Comparison of ENCODE assay signal across 10 cellular contexts in the genomic region with DNA sequence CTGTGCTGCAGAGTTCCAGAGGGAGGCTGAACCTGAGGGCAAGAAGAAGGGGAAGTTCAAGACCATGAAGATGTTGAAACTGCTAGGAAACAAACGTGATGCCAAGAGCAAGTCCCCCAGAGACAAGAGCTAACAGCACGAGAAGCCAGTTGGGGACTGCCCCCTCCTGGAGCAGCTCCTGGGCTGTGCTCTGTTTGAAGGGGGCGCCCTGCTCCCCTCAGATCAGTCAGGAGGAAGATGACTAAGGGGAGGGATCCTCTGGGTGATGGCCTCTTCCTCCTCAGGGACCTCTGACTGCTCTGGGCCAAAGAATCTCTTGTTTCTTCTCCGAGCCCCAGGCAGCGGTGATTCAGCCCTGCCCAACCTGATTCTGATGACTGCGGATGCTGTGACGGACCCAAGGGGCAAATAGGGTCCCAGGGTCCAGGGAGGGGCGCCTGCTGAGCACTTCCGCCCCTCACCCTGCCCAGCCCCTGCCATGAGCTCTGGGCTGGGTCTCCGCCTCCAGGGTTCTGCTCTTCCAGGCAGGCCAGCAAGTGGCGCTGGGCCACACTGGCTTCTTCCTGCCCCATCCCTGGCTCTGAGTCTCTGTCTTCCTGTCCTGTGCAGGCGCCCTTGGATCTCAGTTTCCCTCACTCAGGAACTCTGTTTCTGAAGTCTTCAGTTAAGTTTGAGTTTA.
DNase-seq lines count a peak whose midpoint lies in the region; ATAC-seq lines count a peak whose summit lies in the region.
"Had no signal": no experiment of that assay in that cellular context is flagged by ENCODE, and none has a peak within 500 bp of the region (broad histone marks: within the 10 kb centered on the region; RNA-seq: fewer than 3 reads in every experiment).

No MANE protein-coding gene starts in this region.

- no peak overlapping the region for H3K4me3 Mint-ChIP-seq in stimulated activated naive CD8-positive, alpha-beta T cell treated with anti-CD3 and anti-CD28 coated beads, Interleukin-15, Interleukin-2, amounts not matched to agents 100 ng/mL and 50 ng/mL, for 24 hours
- H3K4me3 Mint-ChIP-seq in stimulated activated naive CD8-positive, alpha-beta T cell treated with anti-CD3 and anti-CD28 coated beads, Interleukin-15, amount 100 ng/mL, for 72 hours = no peak overlapping the region

- no peaks in the 10 kb centered on the region for H3K36me3 Mint-ChIP-seq in stimulated activated naive CD8-positive, alpha-beta T cell treated with anti-CD3 and anti-CD28 coated beads, Interleukin-15, Interleukin-2, amounts not matched to agents 100 ng/mL and 50 ng/mL, for 24 hours (ENCODE audit: low read depth)

- H3K4me1 Mint-ChIP-seq in stimulated activated naive CD8-positive, alpha-beta T cell treated with anti-CD3 and anti-CD28 coated beads, Interleukin-15, Interleukin-2, amounts not matched to agents 100 ng/mL and 50 ng/mL, for 24 hours (ENCODE audit: low read depth) = no peaks in the 10 kb centered on the region
- no peaks in the 10 kb centered on the region for H3K4me1 Mint-ChIP-seq in stimulated activated naive CD8-positive, alpha-beta T cell treated with anti-CD3 and anti-CD28 coated beads, Interleukin-15, amount 100 ng/mL, for 72 hours

- ATAC-seq in stimulated activated naive CD8-positive, alpha-beta T cell treated with anti-CD3 and anti-CD28 coated beads, Interleukin-15, amount 100 ng/mL, for 72 hours = no peak
- no peak for ATAC-seq in GM18517 (IDR thresholded peaks at IDR 0.05; ENCODE audit: unreplicated experiment)
- no peak for ATAC-seq in HG03280 (IDR thresholded peaks at IDR 0.05; ENCODE audit: unreplicated experiment)

- peak overlapping the region; percentile 16 for H3K27ac Mint-ChIP-seq in stimulated activated naive CD8-positive, alpha-beta T cell treated with anti-CD3 and anti-CD28 coated beads, Interleukin-15, Interleukin-2, amounts not matched to agents 100 ng/mL and 50 ng/mL, for 24 hours
- peak overlapping the region in 1 of 2 donors; percentile 48 for H3K27ac Mint-ChIP-seq in stimulated activated naive CD8-positive, alpha-beta T cell treated with anti-CD3 and anti-CD28 coated beads, Interleukin-15, amount 100 ng/mL, for 72 hours

- no peaks in the 10 kb centered on the region for H3K9me3 Mint-ChIP-seq in stimulated activated naive CD8-positive, alpha-beta T cell treated with anti-CD3 and anti-CD28 coated beads, Interleukin-15, Interleukin-2, amounts not matched to agents 100 ng/mL and 50 ng/mL, for 24 hours
- H3K9me3 Mint-ChIP-seq in stimulated activated naive CD8-positive, alpha-beta T cell treated with anti-CD3 and anti-CD28 coated beads, Interleukin-15, amount 100 ng/mL, for 72 hours = no peaks in the 10 kb centered on the region

- no peaks in the 10 kb centered on the region for H3K27me3 Mint-ChIP-seq in stimulated activated naive CD8-positive, alpha-beta T cell treated with anti-CD3 and anti-CD28 coated beads, Interleukin-15, Interleukin-2, amounts not matched to agents 100 ng/mL and 50 ng/mL, for 24 hours
- no peaks in the 10 kb centered on the region for H3K27me3 Mint-ChIP-seq in stimulated activated naive CD8-positive, alpha-beta T cell treated with anti-CD3 and anti-CD28 coated beads, Interleukin-15, amount 100 ng/mL, for 72 hours

- DNase-seq in stimulated activated naive CD8-positive, alpha-beta T cell treated with anti-CD3 and anti-CD28 coated beads, Interleukin-15, amount 100 ng/mL, for 72 hours = no peak
- DNase-seq in T1000 (lab: John Stamatoyannopoulos, UW) = peak; percentile 68
- DNase-seq in fibroblast of the conjunctiva (ENCODE audit: low read depth) = peak; percentile 47
- DNase-seq in NCI-H187 treated with DMSO at 0.1 percent for 48 hours (lab: John Stamatoyannopoulos, UW) = no peak
- DNase-seq in activated CD8-positive, alpha-beta memory T cell treated with anti-CD3 and anti-CD28 coated beads, Interleukin-2, amount 50 U/mL, for 48 hours = no peak
- DNase-seq: activated CD4-positive, alpha-beta T cell treated with anti-CD3 and anti-CD28 coated beads for 1 hour; activated T-cell treated with anti-CD3 and anti-CD28 coated beads for 4 hours had no signal

Comparison
In these comparisons a context has a peak if more than half of its experiments do, and no peak if none do; other contexts are left out.
1. DNase-seq: peak in T1000 (single experiment) and fibroblast of the conjunctiva (single experiment); none in stimulated activated naive CD8-positive, alpha-beta T cell treated with anti-CD3 and anti-CD28 coated beads, Interleukin-15, amount 100 ng/mL, for 72 hours (0 of 2), NCI-H187 treated with DMSO at 0.1 percent for 48 hours (single experiment) and activated CD8-positive, alpha-beta memory T cell treated with anti-CD3 and anti-CD28 coated beads, Interleukin-2, amount 50 U/mL, for 48 hours (single experiment).